Comparison of ENCODE assay signal across 11 cellular contexts in the genomic region with DNA sequence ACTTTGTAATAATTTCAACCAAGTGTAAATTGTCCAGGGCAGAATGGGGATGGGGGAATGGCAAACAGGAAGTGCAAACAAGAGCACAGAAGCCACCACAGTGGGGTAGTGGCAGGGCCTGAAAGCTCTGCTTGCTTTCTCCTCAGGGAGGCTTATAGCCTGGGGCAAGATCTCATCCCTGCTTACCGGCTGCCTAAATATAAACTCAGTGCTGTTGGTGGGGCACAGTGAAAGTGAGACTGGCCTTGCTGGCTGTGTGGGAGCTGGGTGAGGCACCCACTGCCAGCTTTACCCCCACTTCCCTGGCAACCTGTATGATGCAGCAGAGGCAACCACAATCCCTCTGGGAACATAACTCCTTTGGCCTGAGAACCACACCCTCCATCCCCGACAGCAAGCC. TPM values are rescaled to one million over a fixed set of nuclear protein-coding genes. Genes with fewer than 3 reads are reported as not detected.
DNase-seq lines count a peak whose midpoint lies in the region; ATAC-seq and TF ChIP-seq lines count a peak whose summit lies in the region.
"Had no signal": no experiment of that assay in that cellular context is flagged by ENCODE, and none has a peak within 500 bp of the region (broad histone marks: within the 10 kb centered on the region; RNA-seq: fewer than 3 reads in every experiment).

No MANE protein-coding gene starts in this region.

- intact Hi-C loops in left ventricle myocardium inferior (cut with micrococcal nuclease) = no loop called here

- peaks cover 55% of the 10 kb centered on the region for H3K4me1 ChIP-seq in BLaER1
- H3K4me1 ChIP-seq in left ventricle myocardium inferior = peaks cover 54% of the 10 kb centered on the region

- no peaks in the 10 kb centered on the region for H4K20me1 ChIP-seq in BLaER1

- TF ChIP-seq POLR2A in GM18505 (IDR thresholded peaks at IDR 0.05; ENCODE audit: borderline replicate concordance, extremely low read depth, insufficient read depth, insufficient read length) = no peak

- peak overlapping the region; percentile 75 for H3K4me2 ChIP-seq in BLaER1
- H3K4me2 ChIP-seq: KMS-11 had no signal

- H3K27me3 ChIP-seq in BLaER1 = no peaks in the 10 kb centered on the region
- peaks cover 4% of the 10 kb centered on the region for H3K27me3 ChIP-seq in left ventricle myocardium inferior (ENCODE audit: low read depth)

- H3K9ac ChIP-seq in BLaER1 = peak overlapping the region; percentile 50
- H3K9ac ChIP-seq: KMS-11 had no signal

- ATAC-seq in GM19467 (IDR thresholded peaks at IDR 0.05; ENCODE audit: unreplicated experiment) = no peak
- no peak for ATAC-seq in GM19351 (IDR thresholded peaks at IDR 0.05; ENCODE audit: unreplicated experiment)
- ATAC-seq in GM18505 (IDR thresholded peaks at IDR 0.05; ENCODE audit: unreplicated experiment) = no peak

- H3K4me3 ChIP-seq in BLaER1 (0 out of 2 replicates have a peak overlapping the region, but pooled peaks have one; percentile 1), left ventricle myocardium inferior (no peak overlapping the region)

- DNase-seq in ELF-1 (ENCODE audit: low read depth, low spot score) = peak; percentile 74
- DNase-seq in NCI-H526 (lab: John Stamatoyannopoulos, UW) = peak; percentile 72 to 77
- DNase-seq in left ventricle myocardium inferior = no peak
- no peak for DNase-seq in activated T-cell treated with anti-CD3 and anti-CD28 coated beads for 4 hours
- DNase-seq: Calu3; effector CD8-positive, alpha-beta T cell had no signal

- TF ChIP-seq CTCF in left ventricle myocardium inferior (IDR thresholded peaks at IDR 0.05; ENCODE audit: borderline replicate concordance) = no peak

- H3K36me3 ChIP-seq in BLaER1 = no peaks in the 10 kb centered on the region
- no peaks in the 10 kb centered on the region for H3K36me3 ChIP-seq in left ventricle myocardium inferior

- peaks cover 23% of the 10 kb centered on the region for H3K9me3 ChIP-seq in BLaER1
- peaks cover 3% of the 10 kb centered on the region for H3K9me3 ChIP-seq in left ventricle myocardium inferior (replicated peaks)

- H3K27ac ChIP-seq in BLaER1 (peak overlapping the region; percentile 57), left ventricle myocardium inferior (replicated peaks) (peak overlapping the region; percentile 71)
- H3K27ac ChIP-seq: KMS-11 had no signal

RNA-seq across cellular contexts. Expression of a gene that starts 15.2 kb away (rescaled TPM):
- total RNA-seq in left ventricle myocardium inferior = 177 TPM
- total RNA-seq: Calu3 had no signal

RNA-seq across cellular contexts. Expression of a gene that starts 18.9 kb away (rescaled TPM):
- total RNA-seq in left ventricle myocardium inferior = 0.91 TPM
- total RNA-seq: Calu3 had no signal

Comparison
In these comparisons a context has a peak if more than half of its experiments do, and no peak if none do; other contexts are left out.
1. DNase-seq: peak in ELF-1 (single experiment) and NCI-H526 (2 of 2); none in left ventricle myocardium inferior (single experiment) and activated T-cell treated with anti-CD3 and anti-CD28 coated beads for 4 hours (single experiment).